ENCODE assay signal across 17 cellular contexts in the genomic region with DNA sequence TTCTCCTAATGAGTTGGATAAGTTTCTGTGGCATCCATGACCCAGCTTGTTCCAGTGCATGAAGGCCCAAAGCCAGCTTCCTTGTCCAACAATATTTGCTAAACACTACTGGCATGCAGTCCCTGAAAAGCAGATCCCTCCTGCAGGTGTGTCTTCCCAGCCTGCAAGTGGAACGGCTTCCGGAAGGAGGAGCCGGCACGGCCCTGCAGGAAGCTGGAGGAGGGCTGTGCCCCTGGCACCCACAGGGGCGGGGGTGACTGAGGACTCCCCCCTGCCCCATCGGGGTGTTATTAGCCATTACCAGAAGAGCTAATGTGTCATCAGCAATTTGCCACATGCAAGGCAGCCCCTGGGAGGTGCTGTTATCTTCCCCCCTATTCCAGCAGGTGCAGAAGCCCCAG. TPM values are rescaled to one million over a fixed set of nuclear protein-coding genes. Genes with fewer than 3 reads are reported as not detected.
A peak's percentile ranks its signal among the peaks of the same experiment; 100 is the strongest.
DNase-seq lines count a peak whose midpoint lies in the region; ATAC-seq and TF ChIP-seq lines count a peak whose summit lies in the region.
"Had no signal": no experiment of that assay in that cellular context is flagged by ENCODE, and none has a peak within 500 bp of the region (broad histone marks: within the 10 kb centered on the region; RNA-seq: fewer than 3 reads in every experiment).

No MANE protein-coding gene starts in this region.

- no peak for ATAC-seq in RWPE2 (ENCODE audit: low read depth)
- no peak for ATAC-seq in lung (ENCODE audit: insufficient read depth, low FRiP score)
- ATAC-seq: naive thymus-derived CD8-positive, alpha-beta T cell; psoas muscle; T-helper 17 cell had no signal

- H3K27ac ChIP-seq in RWPE2 (ENCODE audit: poor library complexity, severe bottlenecking) (no peak overlapping the region), lung (ENCODE audit: low read depth in 1 of 2, low read length in 1 of 2) (no peak overlapping the region), smooth muscle cell (ENCODE audit: low read depth) (no peak overlapping the region)
- H3K27ac ChIP-seq: HL-60, psoas muscle had no signal

- no peak overlapping the region for H3K9ac ChIP-seq in smooth muscle cell (ENCODE audit: low read depth)

- 37 to 54% methylated on average over 6 of the region's 6 CpGs for WGBS in lung, 2 donors
- WGBS in smooth muscle cell (ENCODE audit: low lambda C conversion rate): 88% methylated on average over 6 of the region's 6 CpGs

- H3K4me2 ChIP-seq in smooth muscle cell: no peak overlapping the region

- no peaks in the 10 kb centered on the region for H4K20me1 ChIP-seq in smooth muscle cell (ENCODE audit: low read depth)

- H3K36me3 ChIP-seq in RWPE2 (ENCODE audit: low read depth): no peaks in the 10 kb centered on the region
- peaks cover 0 to 3% of the 10 kb centered on the region in 2 donors for H3K36me3 ChIP-seq in lung (ENCODE audit: control insufficient read depth in 2 of 2, insufficient read depth in 2 of 2, low read length in 2 of 2)
- H3K36me3 ChIP-seq in smooth muscle cell (ENCODE audit: low read depth): no peaks in the 10 kb centered on the region

- no peaks in the 10 kb centered on the region for H3F3A ChIP-seq in smooth muscle cell (ENCODE audit: low read depth)

- H3K4me1 ChIP-seq in RWPE2 (ENCODE audit: insufficient read depth, poor library complexity, severe bottlenecking): no peaks in the 10 kb centered on the region
- H3K4me1 ChIP-seq in lung (ENCODE audit: control insufficient read depth in 2 of 2, insufficient read depth in 2 of 2, low read length in 2 of 2): no peaks in the 10 kb centered on the region
- no peaks in the 10 kb centered on the region for H3K4me1 ChIP-seq in smooth muscle cell (ENCODE audit: low read depth)
- H3K4me1 ChIP-seq: psoas muscle had no signal

- TF ChIP-seq CTCF in RWPE2 (IDR thresholded peaks at IDR 0.05; ENCODE audit: poor library complexity, severe bottlenecking) (peak; percentile 6), lung (IDR thresholded peaks at IDR 0.05; ENCODE audit: control extremely low read depth, extremely low read depth) (no peak), smooth muscle cell (IDR thresholded peaks at IDR 0.05; ENCODE audit: borderline replicate concordance, insufficient read depth, poor library complexity, severe bottlenecking) (no peak)

- no peak overlapping the region for H2AFZ ChIP-seq in smooth muscle cell (ENCODE audit: low read depth)

- H3K4me3 ChIP-seq in RWPE2 (ENCODE audit: severe bottlenecking) (no peak overlapping the region), lung (no peak overlapping the region), smooth muscle cell (no peak overlapping the region)
- H3K4me3 ChIP-seq: psoas muscle had no signal

- no peaks in the 10 kb centered on the region for H3K79me2 ChIP-seq in smooth muscle cell (ENCODE audit: low read depth)

- H3K27me3 ChIP-seq in RWPE2 (ENCODE audit: insufficient read depth, poor library complexity, severe bottlenecking) (peaks cover 52% of the 10 kb centered on the region), lung (ENCODE audit: control insufficient read depth, insufficient read depth) (no peaks in the 10 kb centered on the region), smooth muscle cell (ENCODE audit: low read depth) (peaks cover 2% of the 10 kb centered on the region)

- H3K9me3 ChIP-seq in RWPE2 (ENCODE audit: severe bottlenecking): no peaks in the 10 kb centered on the region
- H3K9me3 ChIP-seq in lung (ENCODE audit: control insufficient read depth in 2 of 2, insufficient read depth in 1 of 2, low read length in 1 of 2): peaks cover 0 to 3% of the 10 kb centered on the region in 2 donors
- no peaks in the 10 kb centered on the region for H3K9me3 ChIP-seq in smooth muscle cell (replicated peaks; ENCODE audit: low read depth)
- H3K9me3 ChIP-seq: psoas muscle had no signal

- DNase-seq in NCI-H146 (lab: John Stamatoyannopoulos, UW): peak; percentile 31
- no peak for DNase-seq in NCI-H146 treated with DMSO at 0.1 percent for 48 hours (lab: John Stamatoyannopoulos, UW; ENCODE audit: unreplicated experiment)
- DNase-seq in AG20443 (ENCODE audit: low spot score): peak; percentile 10
- peak; percentile 66 for DNase-seq in RWPE2 (ENCODE audit: low spot score)
- DNase-seq in lung (ENCODE audit: low spot score): peak; percentile 28
- DNase-seq in NOMO-1 treated with DMSO at 0.1 percent for 48 hours (lab: John Stamatoyannopoulos, UW; ENCODE audit: unreplicated experiment): no peak
- DNase-seq in smooth muscle cell (lab: John Stamatoyannopoulos, UW; ENCODE audit: unreplicated experiment): no peak
- DNase-seq in activated CD4-positive, alpha-beta T cell treated with anti-CD3 and anti-CD28 coated beads, Interleukin-2, amount 50 U/mL, for 4 hours: no peak
- DNase-seq: DMS153; foreskin melanocyte; NCI-H2171 treated with DMSO at 0.1 percent for 48 hours; SHP77; stimulated activated naive CD4-positive, alpha-beta T cell treated with Interleukin-2 at 50 U/mL for 16 hours; T-helper 17 cell had no signal

RNA-seq across cellular contexts. Expression of a gene that starts 27.4 kb away (rescaled TPM):
- total RNA-seq in lung (10 to 100 TPM; 24.3 to 46.2 TPM), smooth muscle cell (12.1 and 17.7 TPM in 2 replicates)
- polyA plus RNA-seq in lung (10 to 100 TPM; 36.4 to 46.0 TPM), smooth muscle cell (32.9 and 46.7 TPM in 2 replicates)

Comparison
In these comparisons a context has a peak if more than half of its experiments do, and no peak if none do; other contexts are left out.
1. DNase-seq: peak in NCI-H146 (single experiment), AG20443 (single experiment), RWPE2 (single experiment) and lung (single experiment); none in NCI-H146 treated with DMSO at 0.1 percent for 48 hours (single experiment), NOMO-1 treated with DMSO at 0.1 percent for 48 hours (single experiment), smooth muscle cell (single experiment) and activated CD4-positive, alpha-beta T cell treated with anti-CD3 and anti-CD28 coated beads, Interleukin-2, amount 50 U/mL, for 4 hours (0 of 2).